ENCODE assay signal across 1 cellular context in the genomic region with DNA sequence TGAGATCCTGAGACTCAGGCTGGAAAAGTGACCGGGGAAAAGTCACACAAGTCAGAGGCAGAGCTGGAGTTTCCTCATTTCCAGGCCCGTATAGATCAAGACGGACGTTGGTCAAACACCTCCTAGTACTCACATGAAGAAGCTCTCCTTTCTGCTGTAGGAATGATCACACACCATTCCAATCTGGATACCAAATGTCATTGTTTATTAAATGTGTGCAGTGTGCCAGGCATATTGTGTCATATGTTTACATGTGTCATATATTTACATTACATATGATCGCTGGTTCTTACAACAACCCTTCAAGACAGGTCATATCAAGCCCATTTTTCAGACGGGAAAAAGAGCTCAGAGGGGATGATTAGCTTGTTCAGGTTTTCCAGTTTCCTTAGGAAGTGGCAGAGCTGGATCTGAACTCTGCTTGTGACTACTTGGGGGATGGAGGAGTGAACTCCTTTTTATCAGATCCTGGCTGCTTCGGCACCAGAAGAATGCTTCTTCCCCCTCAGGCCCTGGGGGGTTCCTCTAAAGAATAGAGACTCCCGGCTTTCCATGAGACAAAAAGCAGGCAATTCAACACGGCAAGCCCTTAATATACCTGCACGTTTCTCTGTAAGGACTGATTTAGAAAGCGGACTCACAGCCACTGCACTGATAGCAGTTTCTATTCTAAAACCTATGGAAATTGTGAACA.
A peak's percentile ranks its signal among the peaks of the same experiment; 100 is the strongest.
TF ChIP-seq lines count a peak whose summit lies in the region.

No MANE protein-coding gene starts in this region.

TF ChIP-seq in IMR-90, 13 proteins besides CTCF, POLR2A, EP300 and RAD21 (continued from another document):
- TF ChIP-seq MAFK (IDR thresholded peaks at IDR 0.05; ENCODE audit: low read depth, low read length) = no peak
- no peak for TF ChIP-seq RCOR1 (IDR thresholded peaks at IDR 0.05; ENCODE audit: insufficient replicate concordance, low read length)
- no peak for TF ChIP-seq SMC3 (IDR thresholded peaks at IDR 0.05; ENCODE audit: low read depth, low read length)
- TF ChIP-seq BHLHE40 (IDR thresholded peaks at IDR 0.05; ENCODE audit: low read depth, low read length) = peak; percentile 63
- peak; percentile 52; the same call in 1 of the 2 replicates for TF ChIP-seq FOS (IDR thresholded peaks at IDR 0.05; ENCODE audit: low read depth, low read length)
